Comparison of ENCODE assay signal across 8 cellular contexts in genomic region chr1:9687876-9688582, GRCh38. TPM values are rescaled to one million over a fixed set of nuclear protein-coding genes. Genes with fewer than 3 reads are reported as not detected.
DNase-seq lines count a peak whose midpoint lies in the region; ATAC-seq and TF ChIP-seq lines count a peak whose summit lies in the region.

No MANE protein-coding gene starts in this region.

- peak; percentile 7 for ATAC-seq in HG03175 (IDR thresholded peaks at IDR 0.05; ENCODE audit: unreplicated experiment)
- no peak for ATAC-seq in HG02759 (IDR thresholded peaks at IDR 0.05; ENCODE audit: unreplicated experiment)

- DNase-seq in DMS53 (lab: John Stamatoyannopoulos, UW), result peak; percentile 71
- peak; percentile 44 to 50 for DNase-seq in activated T-cell treated with anti-CD3 and anti-CD28 coated beads, Interleukin-2, amount 50 U/mL, for 48 hours
- no peak for DNase-seq in right atrium auricular region (ENCODE audit: low spot score)
- no peak for DNase-seq in skeletal muscle cell (ENCODE audit: low read depth)
- DNase-seq in SIG-M5 treated with dmso at 0.1 percent for 504 hours (lab: John Stamatoyannopoulos, UW; ENCODE audit: unreplicated experiment), result no peak
- no peak for DNase-seq in activated CD4-positive, CD25-positive, alpha-beta regulatory T cell treated with anti-CD3 and anti-CD28 coated beads, Interleukin-2, amount 50 U/mL, for 72 hours

- H3K4me3 ChIP-seq in right atrium auricular region, result peak overlapping the region; percentile 47 to 59
- peak overlapping the region; percentile 52 for H3K4me3 ChIP-seq in skeletal muscle cell (ENCODE audit: low read depth, low read length)

- no peaks in the 10 kb centered on the region for H3K27me3 ChIP-seq in right atrium auricular region

- no peak for TF ChIP-seq CTCF in right atrium auricular region (IDR thresholded peaks at IDR 0.05)

- H3K27ac ChIP-seq in right atrium auricular region, result peak overlapping the region in 1 of 2 donors; percentile 46

- H3K4me1 ChIP-seq in right atrium auricular region, result peaks cover 0 to 39% of the 10 kb centered on the region in 2 donors

- H3K36me3 ChIP-seq in right atrium auricular region, result no peaks in the 10 kb centered on the region

- H3K9me3 ChIP-seq in right atrium auricular region, result no peaks in the 10 kb centered on the region

RNA-seq across cellular contexts. Expression of gene PIK3CD, which starts 36.5 kb away (rescaled TPM):
- 1 to 10 TPM; 4.7 to 7.4 TPM for total RNA-seq in right atrium auricular region

Comparison
In these comparisons a context has a peak if more than half of its experiments do, and no peak if none do; other contexts are left out.
1. DNase-seq: peak in DMS53 (single experiment) and activated T-cell treated with anti-CD3 and anti-CD28 coated beads, Interleukin-2, amount 50 U/mL, for 48 hours (2 of 2); none in right atrium auricular region (single experiment), skeletal muscle cell (single experiment), SIG-M5 treated with dmso at 0.1 percent for 504 hours (single experiment) and activated CD4-positive, CD25-positive, alpha-beta regulatory T cell treated with anti-CD3 and anti-CD28 coated beads, Interleukin-2, amount 50 U/mL, for 72 hours (single experiment).